In genomic region chr10:13078912-13079775, GRCh38 we compare ENCODE assay signal across 19 cellular contexts. TPM values are rescaled to one million over a fixed set of nuclear protein-coding genes. Genes with fewer than 3 reads are reported as not detected.
DNase-seq lines count a peak whose midpoint lies in the region; ATAC-seq and TF ChIP-seq lines count a peak whose summit lies in the region.
"Had no signal": no experiment of that assay in that cellular context is flagged by ENCODE, and none has a peak within 500 bp of the region (broad histone marks: within the 10 kb centered on the region; RNA-seq: fewer than 3 reads in every experiment).

No MANE protein-coding gene starts in this region.

- DNase-seq in SJSA1 (ENCODE audit: low read depth in 1 of 2, low spot score in 2 of 2): peak; percentile 55
- DNase-seq in ecto neural progenitor cell (ENCODE audit: low spot score): peak; percentile 55
- DNase-seq in nephron progenitor cell: peak; percentile 17
- DNase-seq in NCI-H774 (lab: John Stamatoyannopoulos, UW): no peak
- DNase-seq in NCI-H2081 (lab: John Stamatoyannopoulos, UW): no peak
- no peak for DNase-seq in NCI-H187 treated with DMSO at 0.1 percent for 48 hours (lab: John Stamatoyannopoulos, UW)
- DNase-seq: AML-193, DMS79, GM23248, HFFc6, NCI-H1417, NCI-H187, NCI-H226, NCI-H524 treated with DMSO at 0.1 percent for 48 hours, PC-3, SIG-M5 had no signal

- H3K27me3 Mint-ChIP-seq in nephron progenitor cell (ENCODE audit: low read depth, poor library complexity): peaks cover 9% of the 10 kb centered on the region

- H3K4me1 ChIP-seq in SJSA1 (replicated peaks): peaks cover 2% of the 10 kb centered on the region; the same call in 1 of the 2 replicates

- H3K4me3 Mint-ChIP-seq in nephron progenitor cell: peak overlapping the region; percentile 28
- H3K4me3 Mint-ChIP-seq: HFFc6 had no signal

- H3K4me1 Mint-ChIP-seq in nephron progenitor cell: peaks cover 14% of the 10 kb centered on the region

- peaks cover 52% of the 10 kb centered on the region for H3K9me3 Mint-ChIP-seq in nephron progenitor cell

- H3K36me3 ChIP-seq in SJSA1: no peaks in the 10 kb centered on the region

- no peaks in the 10 kb centered on the region for H3K36me3 Mint-ChIP-seq in nephron progenitor cell (ENCODE audit: low read depth)

- H3K27ac Mint-ChIP-seq in nephron progenitor cell: peak overlapping the region; percentile 23
- H3K27ac Mint-ChIP-seq: HFFc6 had no signal

- peak overlapping the region; percentile 58; the same call in 1 of the 2 replicates for H3K27ac ChIP-seq in SJSA1
- H3K27ac ChIP-seq: C4-2B, GM23248, RWPE1 had no signal

- peaks cover 5% of the 10 kb centered on the region for H3K9me3 ChIP-seq in SJSA1 (replicated peaks)

- no peak for ATAC-seq in GM21528 (IDR thresholded peaks at IDR 0.05; ENCODE audit: low FRiP score, unreplicated experiment)
- ATAC-seq: PC-3 had no signal

- TF ChIP-seq CTCF in nephron progenitor cell (IDR thresholded peaks at IDR 0.05): no peak

- H3K27me3 ChIP-seq in SJSA1 (replicated peaks): no peaks in the 10 kb centered on the region

- H3K4me3 ChIP-seq in SJSA1: no peak overlapping the region
- H3K4me3 ChIP-seq: GM23248 had no signal

RNA-seq across cellular contexts. Expression of gene OPTN, which starts 20.8 kb away (rescaled TPM):
- total RNA-seq in SJSA1 (2014; rRNA removed; shearing (Covaris generic)): 39.7 and 52.0 TPM in 2 replicates

Comparison
In these comparisons a context has a peak if more than half of its experiments do, and no peak if none do; other contexts are left out.
1. DNase-seq: peak in SJSA1 (2 of 2), ecto neural progenitor cell (single experiment) and nephron progenitor cell (single experiment); none in NCI-H774 (single experiment), NCI-H2081 (0 of 2) and NCI-H187 treated with DMSO at 0.1 percent for 48 hours (single experiment).